14 cellular contexts compared by ENCODE assay signal in genomic region chr18:78304199-78304826, GRCh38.
DNase-seq lines count a peak whose midpoint lies in the region; ATAC-seq and TF ChIP-seq lines count a peak whose summit lies in the region.
"Had no signal": no experiment of that assay in that cellular context is flagged by ENCODE, and none has a peak within 500 bp of the region (broad histone marks: within the 10 kb centered on the region; RNA-seq: fewer than 3 reads in every experiment).

No MANE protein-coding gene starts in this region.

- ATAC-seq in Right ventricle myocardium inferior = peak; percentile 70
- peak in 6 of 8 donors; percentile 24 to 65 (median 58) for ATAC-seq in heart right ventricle
- ATAC-seq in HG02870 (IDR thresholded peaks at IDR 0.05; ENCODE audit: unreplicated experiment) = no peak
- ATAC-seq in gastrocnemius medialis = no peak
- ATAC-seq: CD8-positive, alpha-beta T cell had no signal

- no peaks in the 10 kb centered on the region for H3K27me3 ChIP-seq in right atrium auricular region
- H3K27me3 ChIP-seq in heart right ventricle = peaks cover 0 to 14% (median 0%) of the 10 kb centered on the region in 7 donors
- H3K27me3 ChIP-seq in osteoblast (ENCODE audit: insufficient read depth, low read length) = no peaks in the 10 kb centered on the region
- H3K27me3 ChIP-seq in gastrocnemius medialis = no peaks in the 10 kb centered on the region
- H3K27me3 ChIP-seq: BLaER1 treated with 17β-estradiol and CSF1 and Interleukin-3, amounts not matched to agents 10 nM and 100 nM had no signal

- H3K27ac ChIP-seq in right atrium auricular region (no peak overlapping the region), heart right ventricle (peak overlapping the region in 3 of 10 donors; percentile 5 to 60 (median 22)), osteoblast (ENCODE audit: low read depth, low read length) (no peak overlapping the region), gastrocnemius medialis (no peak overlapping the region)
- H3K27ac ChIP-seq: BLaER1 treated with 17β-estradiol and CSF1 and Interleukin-3, amounts not matched to agents 10 nM and 100 nM had no signal

- no peak for TF ChIP-seq CTCF in right atrium auricular region (IDR thresholded peaks at IDR 0.05)
- no peak for TF ChIP-seq CTCF in heart right ventricle (IDR thresholded peaks at IDR 0.05)
- no peak for TF ChIP-seq CTCF in osteoblast (IDR thresholded peaks at IDR 0.05; ENCODE audit: extremely low read depth, low read depth, low read length)
- TF ChIP-seq CTCF in gastrocnemius medialis (IDR thresholded peaks at IDR 0.05 in 4 of 5, conservative IDR thresholded peaks at IDR 0.05 in 1 of 5) = no peak

- no peak overlapping the region for H2AFZ ChIP-seq in osteoblast (ENCODE audit: low read length)

- H3K4me1 ChIP-seq in right atrium auricular region (no peaks in the 10 kb centered on the region), heart right ventricle (no peaks in the 10 kb centered on the region), osteoblast (ENCODE audit: insufficient read depth, low read length) (no peaks in the 10 kb centered on the region), gastrocnemius medialis (no peaks in the 10 kb centered on the region)

- H3K9me3 ChIP-seq in right atrium auricular region (no peaks in the 10 kb centered on the region), heart right ventricle (no peaks in the 10 kb centered on the region), osteoblast (ENCODE audit: low read depth, low read length) (peaks cover 2% of the 10 kb centered on the region), gastrocnemius medialis (no peaks in the 10 kb centered on the region)
- H3K9me3 ChIP-seq: BLaER1 treated with 17β-estradiol and CSF1 and Interleukin-3, amounts not matched to agents 10 nM and 100 nM had no signal

- in situ Hi-C loops in gastrocnemius medialis (cut with MboI; ENCODE audit: low sequenced_read_pairs in 4 of 4) = no loop called here

- intact Hi-C loops in Right ventricle myocardium inferior (cut with DNase I) (no loop called here), heart right ventricle (cut with DNase I) (no loop called here), gastrocnemius medialis (cut with DNase I; ENCODE audit: low total_unique reads) (no loop called here)

- no peak overlapping the region for H3K4me2 ChIP-seq in osteoblast (ENCODE audit: insufficient read depth, low read length)
- H3K4me2 ChIP-seq: BLaER1 treated with 17β-estradiol and CSF1 and Interleukin-3, amounts not matched to agents 10 nM and 100 nM had no signal

- H3K4me3 ChIP-seq in right atrium auricular region (no peak overlapping the region), heart right ventricle (no peak overlapping the region), osteoblast (ENCODE audit: insufficient read depth, low read length) (no peak overlapping the region), gastrocnemius medialis (no peak overlapping the region)
- H3K4me3 ChIP-seq: BLaER1 treated with 17β-estradiol and CSF1 and Interleukin-3, amounts not matched to agents 10 nM and 100 nM had no signal

- no peaks in the 10 kb centered on the region for H3K79me2 ChIP-seq in osteoblast (ENCODE audit: insufficient read depth, low read length)

- DNase-seq in Right ventricle myocardium inferior (ENCODE audit: missing footprints) (no peak), right atrium auricular region (ENCODE audit: low spot score) (no peak), NCI-H345 treated with DMSO at 0.1 percent for 48 hours (lab: John Stamatoyannopoulos, UW; ENCODE audit: unreplicated experiment) (peak; percentile 24), heart right ventricle (no peak), osteoblast (ENCODE audit: insufficient read length, low spot score, missing footprints) (no peak), gastrocnemius medialis (no peak)
- DNase-seq: CD8-positive, alpha-beta T cell; DND-41; KBM-7; NCI-H2029 treated with DMSO at 0.1 percent for 48 hours; NCI-H2227 treated with DMSO at 0.1 percent for 48 hours; RPMI8226 had no signal

- H3K36me3 ChIP-seq in right atrium auricular region = no peaks in the 10 kb centered on the region
- H3K36me3 ChIP-seq in heart right ventricle = no peaks in the 10 kb centered on the region
- no peaks in the 10 kb centered on the region for H3K36me3 ChIP-seq in osteoblast (ENCODE audit: insufficient read depth, low read length)
- no peaks in the 10 kb centered on the region for H3K36me3 ChIP-seq in gastrocnemius medialis
- H3K36me3 ChIP-seq: BLaER1 treated with 17β-estradiol and CSF1 and Interleukin-3, amounts not matched to agents 10 nM and 100 nM had no signal

- TF ChIP-seq POLR2A in gastrocnemius medialis (IDR thresholded peaks at IDR 0.05) = no peak

- 54 to 56% methylated on average over 16 of the region's 16 CpGs for WGBS in heart right ventricle, 2 donors

- no peaks in the 10 kb centered on the region for H4K20me1 ChIP-seq in osteoblast (ENCODE audit: insufficient read depth, low read length)
- H4K20me1 ChIP-seq: BLaER1 treated with 17β-estradiol and CSF1 and Interleukin-3, amounts not matched to agents 10 nM and 100 nM had no signal

Comparison
In these comparisons a context has a peak if more than half of its experiments do, and no peak if none do; other contexts are left out.
1. ATAC-seq: peak in Right ventricle myocardium inferior (single experiment) and heart right ventricle (6 of 8); none in HG02870 (single experiment) and gastrocnemius medialis (0 of 2).